Comparison of ENCODE assay signal across 12 cellular contexts in genomic region chr13:40624338-40624737, GRCh38. TPM values are rescaled to one million over a fixed set of nuclear protein-coding genes. Genes with fewer than 3 reads are reported as not detected.
DNase-seq lines count a peak whose midpoint lies in the region; ATAC-seq and TF ChIP-seq lines count a peak whose summit lies in the region.
"Had no signal": no experiment of that assay in that cellular context is flagged by ENCODE, and none has a peak within 500 bp of the region (broad histone marks: within the 10 kb centered on the region; RNA-seq: fewer than 3 reads in every experiment).

No MANE protein-coding gene starts in this region.

- no peak overlapping the region for H3K9ac ChIP-seq in trophoblast cell (ENCODE audit: low read length)

- ATAC-seq in left ventricle myocardium superior: no peak

- no peak overlapping the region for H2BK120ac ChIP-seq in trophoblast cell (ENCODE audit: insufficient read depth, low read length, poor library complexity)

- H2BK5ac ChIP-seq in trophoblast cell (ENCODE audit: low read depth, low read length, poor library complexity): no peak overlapping the region

- DNase-seq in AG09309 (ENCODE audit: low read depth) (peak; percentile 13), HT1080 (ENCODE audit: low read depth) (peak; percentile 12), trophoblast cell (no peak), NCI-H1092 (lab: John Stamatoyannopoulos, UW) (no peak), left ventricle myocardium superior (no peak), activated gamma-delta T cell treated with Interleukin-2 at 50 U/mL for 16 hours (no peak), C1 segment of cervical spinal cord (lab: John Stamatoyannopoulos, UW) (no peak)
- DNase-seq: activated CD8-positive, alpha-beta memory T cell treated with anti-CD3 and anti-CD28 coated beads, Interleukin-2, amount 50 U/mL, for 48 hours; dermis blood vessel endothelial cell; NCI-H526 had no signal

- H3K4me1 ChIP-seq in trophoblast cell (ENCODE audit: control insufficient read depth in 1 of 2, insufficient read depth in 2 of 2, low read length in 2 of 2): peaks cover 2 to 4% of the 10 kb centered on the region in 2 experiments

- H3K9me3 ChIP-seq in trophoblast cell (ENCODE audit: insufficient read depth, low read depth, low read length): no peaks in the 10 kb centered on the region

- H4K12ac ChIP-seq in trophoblast cell (ENCODE audit: low read depth, low read length): no peak overlapping the region

- H3K27me3 Mint-ChIP-seq in activated naive CD8-positive, alpha-beta T cell: no peaks in the 10 kb centered on the region

- no peak overlapping the region for H3K4me3 ChIP-seq in AG09309 (ENCODE audit: control insufficient read depth, low read depth, low read length)
- no peak overlapping the region for H3K4me3 ChIP-seq in trophoblast cell (ENCODE audit: low read depth, low read length)

- no peak overlapping the region for H3K23ac ChIP-seq in trophoblast cell (ENCODE audit: low read length)

- H3K14ac ChIP-seq in trophoblast cell (ENCODE audit: low read length): no peak overlapping the region

- H2BK12ac ChIP-seq in trophoblast cell (ENCODE audit: low read length): no peak overlapping the region

- no CpG with 5 or more reads among the region's 1 CpG for WGBS in trophoblast cell (ENCODE audit: extremely low coverage, insufficient coverage, insufficient read length)

- H4K8ac ChIP-seq in trophoblast cell (ENCODE audit: low read depth, low read length): no peak overlapping the region

- peak overlapping the region; percentile 59 for H3K4me3 Mint-ChIP-seq in activated naive CD8-positive, alpha-beta T cell
- H3K4me3 Mint-ChIP-seq: CD14-positive monocyte had no signal

- no peak overlapping the region for H4K91ac ChIP-seq in trophoblast cell (ENCODE audit: low read depth, low read length)

- TF ChIP-seq CTCF in AG09309 (IDR thresholded peaks at IDR 0.05; ENCODE audit: control insufficient read depth, insufficient read depth, low read depth, low read length, missing control alignments): no peak

- H2AFZ ChIP-seq in trophoblast cell (ENCODE audit: insufficient read depth, low read length, poor library complexity): no peak overlapping the region

- H3K9me3 Mint-ChIP-seq in activated naive CD8-positive, alpha-beta T cell (ENCODE audit: low read depth): no peaks in the 10 kb centered on the region
- H3K9me3 Mint-ChIP-seq: CD14-positive monocyte had no signal

- peak overlapping the region; percentile 76 for H3K27ac Mint-ChIP-seq in activated naive CD8-positive, alpha-beta T cell

- peak overlapping the region; percentile 85 for H3K4ac ChIP-seq in trophoblast cell (ENCODE audit: low read depth, low read length)

- H3K79me2 ChIP-seq in trophoblast cell (ENCODE audit: control insufficient read depth, insufficient read depth, low read length, poor library complexity): peaks cover 7% of the 10 kb centered on the region

- no peaks in the 10 kb centered on the region for H3K79me1 ChIP-seq in trophoblast cell (ENCODE audit: low read length)

- no peaks in the 10 kb centered on the region for H3K27me3 ChIP-seq in trophoblast cell (ENCODE audit: insufficient read depth, low read length)

- H3K27ac ChIP-seq in trophoblast cell (ENCODE audit: low read depth, low read length): no peak overlapping the region

- no peak overlapping the region for H3K4me2 ChIP-seq in trophoblast cell (ENCODE audit: low read length)

- H2AK5ac ChIP-seq in trophoblast cell (ENCODE audit: low read length): no peak overlapping the region

- peaks cover 0 to 2% of the 10 kb centered on the region in 2 experiments for H3K36me3 ChIP-seq in trophoblast cell (ENCODE audit: control insufficient read depth in 1 of 2, insufficient read depth in 2 of 2, low read length in 2 of 2)

- H3K4me1 Mint-ChIP-seq in activated naive CD8-positive, alpha-beta T cell (ENCODE audit: low read depth): peaks cover 85% of the 10 kb centered on the region

- no peak overlapping the region for H3K18ac ChIP-seq in trophoblast cell (ENCODE audit: low read length)

- peaks cover 13% of the 10 kb centered on the region for H3K36me3 Mint-ChIP-seq in activated naive CD8-positive, alpha-beta T cell

- intact Hi-C loops in left ventricle myocardium superior (cut with micrococcal nuclease): no loop called here

RNA-seq across cellular contexts. Expression of gene FOXO1, which starts 42.1 kb away (rescaled TPM):
- total RNA-seq in HT1080 (2014; rRNA removed; shearing (Covaris generic)): 1.6 and 2.0 TPM in 2 replicates
- 5.5 and 7.4 TPM in 2 replicates for polyA plus RNA-seq in HT1080 (2015; cell fraction: cytosol; rRNA removed)
- polyA plus RNA-seq in HT1080 (2015; cell fraction: nucleus; rRNA removed): 8.4 and 9.0 TPM in 2 replicates
- polyA plus RNA-seq in trophoblast cell (2013): 22.6 and 23.1 TPM in 2 replicates
- total RNA-seq in left ventricle myocardium superior: 14.7 TPM

Comparison
In these comparisons a context has a peak if more than half of its experiments do, and no peak if none do; other contexts are left out.
1. DNase-seq: peak in AG09309 (single experiment) and HT1080 (single experiment); none in trophoblast cell (0 of 2), NCI-H1092 (single experiment), left ventricle myocardium superior (single experiment), activated gamma-delta T cell treated with Interleukin-2 at 50 U/mL for 16 hours (single experiment) and C1 segment of cervical spinal cord (0 of 14).